In the genomic region with DNA sequence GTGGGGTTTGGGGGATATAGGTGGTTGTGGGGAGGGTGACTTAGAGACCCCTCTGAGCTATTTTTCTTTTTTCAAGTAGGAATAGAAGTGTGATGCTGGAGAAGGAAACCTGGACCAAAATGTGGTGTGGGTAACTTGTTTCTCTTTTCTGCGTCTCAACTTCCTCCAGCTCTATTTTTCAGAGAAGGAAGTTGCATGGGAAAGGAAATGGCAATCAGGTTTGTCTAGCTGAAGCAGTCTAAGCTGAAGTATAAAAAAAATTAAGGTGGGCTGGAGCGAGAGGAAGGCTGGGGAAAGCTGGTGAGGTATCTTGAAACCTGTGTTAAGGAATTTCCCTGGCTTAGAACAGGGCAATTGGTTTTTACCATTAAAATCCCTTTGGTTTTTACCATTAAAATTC, we compare ENCODE assay signal across 23 cellular contexts. TPM values are rescaled to one million over a fixed set of nuclear protein-coding genes. Genes with fewer than 3 reads are reported as not detected.
DNase-seq lines count a peak whose midpoint lies in the region; TF ChIP-seq lines count a peak whose summit lies in the region.
"Had no signal": no experiment of that assay in that cellular context is flagged by ENCODE, and none has a peak within 500 bp of the region (broad histone marks: within the 10 kb centered on the region; RNA-seq: fewer than 3 reads in every experiment).

No MANE protein-coding gene starts in this region.

- H3K27ac Mint-ChIP-seq in CD14-positive monocyte: peak overlapping the region; percentile 54 to 86 (median 74)
- H3K27ac Mint-ChIP-seq in activated naive CD8-positive, alpha-beta T cell treated with anti-CD3 and anti-CD28 coated beads for 36 hours: peak overlapping the region; percentile 27
- H3K27ac Mint-ChIP-seq: activated T-cell treated with anti-CD3 and anti-CD28 coated beads, Interleukin-2, amount 50 U/mL, for 72 hours; endodermal cell; stimulated activated effector memory CD8-positive, alpha-beta T cell treated with anti-CD3 and anti-CD28 coated beads, Interleukin-12 subunit alpha, Interleukin-12 subunit beta, amount 100 ng/mL, for 72 hours had no signal

- TF ChIP-seq POLR2A in esophagus muscularis mucosa (IDR thresholded peaks at IDR 0.05; ENCODE audit: low read depth) (no peak), testis (IDR thresholded peaks at IDR 0.05) (no peak)

- H3K36me3 ChIP-seq in esophagus muscularis mucosa (no peaks in the 10 kb centered on the region), testis (ENCODE audit: low read depth, missing control alignments) (no peaks in the 10 kb centered on the region)
- H3K36me3 ChIP-seq: colonic mucosa, gastroesophageal sphincter, SJSA1, thyroid gland had no signal

- TF ChIP-seq CTCF in CD14-positive monocyte (IDR thresholded peaks at IDR 0.05): no peak
- TF ChIP-seq CTCF in esophagus muscularis mucosa (IDR thresholded peaks at IDR 0.05): no peak
- TF ChIP-seq CTCF in testis (IDR thresholded peaks at IDR 0.05): no peak

- H3K36me3 Mint-ChIP-seq in CD14-positive monocyte: peaks cover 0 to 5% of the 10 kb centered on the region in 2 donors
- peaks cover 12% of the 10 kb centered on the region for H3K36me3 Mint-ChIP-seq in activated naive CD8-positive, alpha-beta T cell treated with anti-CD3 and anti-CD28 coated beads for 36 hours
- H3K36me3 Mint-ChIP-seq: stimulated activated effector memory CD8-positive, alpha-beta T cell treated with anti-CD3 and anti-CD28 coated beads, Interleukin-12 subunit alpha, Interleukin-12 subunit beta, amount 100 ng/mL, for 72 hours had no signal

- intact Hi-C loops in CD14-positive monocyte (cut with micrococcal nuclease) (no loop called here), esophagus muscularis mucosa (cut with DNase I) (no loop called here), testis (cut with DNase I; ENCODE audit: low total_unique reads) (no loop called here)

- 77% methylated on average over 2 of the region's 2 CpGs for WGBS in esophagus muscularis mucosa
- WGBS in testis, 2 donors: 83 to 88% methylated on average over 2 of the region's 2 CpGs

- H3K4me1 Mint-ChIP-seq in CD14-positive monocyte: peaks cover 46% of the 10 kb centered on the region
- H3K4me1 Mint-ChIP-seq in activated naive CD8-positive, alpha-beta T cell treated with anti-CD3 and anti-CD28 coated beads for 36 hours: peaks cover 16% of the 10 kb centered on the region

- H3K4me3 Mint-ChIP-seq in CD14-positive monocyte: peak overlapping the region in 1 of 2 donors; percentile 72
- H3K4me3 Mint-ChIP-seq in activated naive CD8-positive, alpha-beta T cell treated with anti-CD3 and anti-CD28 coated beads for 36 hours: no peak overlapping the region
- H3K4me3 Mint-ChIP-seq: activated T-cell treated with anti-CD3 and anti-CD28 coated beads, Interleukin-2, amount 50 U/mL, for 72 hours; endodermal cell; stimulated activated effector memory CD8-positive, alpha-beta T cell treated with anti-CD3 and anti-CD28 coated beads, Interleukin-12 subunit alpha, Interleukin-12 subunit beta, amount 100 ng/mL, for 72 hours had no signal

- H3K9me3 ChIP-seq in esophagus muscularis mucosa (peaks cover 0 to 24% (median 18%) of the 10 kb centered on the region in 4 donors), testis (no peaks in the 10 kb centered on the region)
- H3K9me3 ChIP-seq: thyroid gland had no signal

- peak; percentile 51 to 57 for DNase-seq in AML-193 (lab: John Stamatoyannopoulos, UW)
- DNase-seq in CD14-positive monocyte (ENCODE audit: low spot score): no peak
- DNase-seq in MV-4-11 (lab: John Stamatoyannopoulos, UW): peak; percentile 31
- DNase-seq in activated naive CD8-positive, alpha-beta T cell treated with anti-CD3 and anti-CD28 coated beads for 36 hours: no peak
- no peak for DNase-seq in esophagus muscularis mucosa (ENCODE audit: extremely low spot score)
- no peak for DNase-seq in medulla oblongata (ENCODE audit: extremely low spot score)
- no peak for DNase-seq in cerebellum (ENCODE audit: low spot score)
- DNase-seq in testis: no peak
- DNase-seq: activated CD4-positive, CD25-positive, alpha-beta regulatory T cell; activated CD8-positive, alpha-beta memory T cell treated with anti-CD3 and anti-CD28 coated beads for 24 hours; activated T-cell treated with anti-CD3 and anti-CD28 coated beads, Interleukin-2, amount 50 U/mL, for 72 hours; colonic mucosa; COR-L47; endodermal cell; hypothalamus; KG1; NCI-H187; stimulated activated CD4-positive, alpha-beta T cell treated with anti-CD3 and anti-CD28 coated beads, Interleukin-2, amount 100 ng/mL, for 24 hours; T-helper 9 cell; thyroid gland had no signal

- H3K27me3 Mint-ChIP-seq in CD14-positive monocyte (ENCODE audit: low read depth in 3 of 3): peaks cover 0 to 1% (median 0%) of the 10 kb centered on the region in 3 donors
- H3K27me3 Mint-ChIP-seq in activated naive CD8-positive, alpha-beta T cell treated with anti-CD3 and anti-CD28 coated beads for 36 hours: no peaks in the 10 kb centered on the region

- H3K4me3 ChIP-seq in esophagus muscularis mucosa (no peak overlapping the region), testis (no peak overlapping the region)
- H3K4me3 ChIP-seq: colonic mucosa, gastroesophageal sphincter, SJSA1, thyroid gland had no signal

- H3K27me3 ChIP-seq in esophagus muscularis mucosa (no peaks in the 10 kb centered on the region), testis (no peaks in the 10 kb centered on the region)
- H3K27me3 ChIP-seq: colonic mucosa, gastroesophageal sphincter, SJSA1, thyroid gland had no signal

- no peaks in the 10 kb centered on the region for H3K4me1 ChIP-seq in esophagus muscularis mucosa
- H3K4me1 ChIP-seq in testis: no peaks in the 10 kb centered on the region
- H3K4me1 ChIP-seq: colonic mucosa, gastroesophageal sphincter, thyroid gland had no signal

- H3K27ac ChIP-seq in esophagus muscularis mucosa (replicated peaks in 1 of 4) (no peak overlapping the region), testis (no peak overlapping the region)
- H3K27ac ChIP-seq: colonic mucosa, gastroesophageal sphincter, SJSA1, thyroid gland had no signal

- H3K9me3 Mint-ChIP-seq in CD14-positive monocyte: peaks cover 2 to 16% (median 9%) of the 10 kb centered on the region in 7 donors
- H3K9me3 Mint-ChIP-seq in activated naive CD8-positive, alpha-beta T cell treated with anti-CD3 and anti-CD28 coated beads for 36 hours: peaks cover 22% of the 10 kb centered on the region

- no peak for TF ChIP-seq EP300 in esophagus muscularis mucosa (IDR thresholded peaks at IDR 0.05)

RNA-seq across cellular contexts. Expression of a gene that starts 34.2 kb away (rescaled TPM):
- polyA plus RNA-seq in CD14-positive monocyte (10 to 100 TPM; 73.7 to 92.7 TPM), testis (ENCODE audit: insufficient read depth, low read depth, low replicate concordance) (11.2 TPM)
- 1 to 10 TPM; 1.4 to 1.9 TPM for total RNA-seq in activated naive CD8-positive, alpha-beta T cell treated with anti-CD3 and anti-CD28 coated beads for 36 hours
- total RNA-seq in esophagus muscularis mucosa (10 to 100 TPM in 1 of 4 donors, 1 to 10 TPM in 3; 2.9 to 11.1 (median 7.1) TPM), cerebellum (0.82 TPM), testis (10 to 100 TPM in 1 of 2 donors, 1 to 10 TPM in 1; 9.2 to 17.3 TPM)
- total RNA-seq: SJSA1 had no signal

RNA-seq across cellular contexts. Expression of a gene that starts 55.0 kb away (rescaled TPM):
- polyA plus RNA-seq in CD14-positive monocyte (10 to 100 TPM in 1 of 2 donors, 1 to 10 TPM in 1; 8.7 to 20.9 TPM), testis (ENCODE audit: insufficient read depth, low read depth, low replicate concordance) (152 TPM)
- total RNA-seq in activated naive CD8-positive, alpha-beta T cell treated with anti-CD3 and anti-CD28 coated beads for 36 hours: 100 to 1,000 TPM; 117 to 118 TPM
- total RNA-seq in esophagus muscularis mucosa (100 to 1,000 TPM; 137 to 250 (median 158) TPM), cerebellum (173 TPM), testis (100 to 1,000 TPM; 259 to 276 TPM)

Comparison
In these comparisons a context has a peak if more than half of its experiments do, and no peak if none do; other contexts are left out.
1. DNase-seq: peak in AML-193 (2 of 2) and MV-4-11 (single experiment); none in CD14-positive monocyte (single experiment), activated naive CD8-positive, alpha-beta T cell treated with anti-CD3 and anti-CD28 coated beads for 36 hours (single experiment), esophagus muscularis mucosa (single experiment), medulla oblongata (single experiment), cerebellum (single experiment) and testis (single experiment).